ENCODE assay signal across 18 cellular contexts in the genomic region with DNA sequence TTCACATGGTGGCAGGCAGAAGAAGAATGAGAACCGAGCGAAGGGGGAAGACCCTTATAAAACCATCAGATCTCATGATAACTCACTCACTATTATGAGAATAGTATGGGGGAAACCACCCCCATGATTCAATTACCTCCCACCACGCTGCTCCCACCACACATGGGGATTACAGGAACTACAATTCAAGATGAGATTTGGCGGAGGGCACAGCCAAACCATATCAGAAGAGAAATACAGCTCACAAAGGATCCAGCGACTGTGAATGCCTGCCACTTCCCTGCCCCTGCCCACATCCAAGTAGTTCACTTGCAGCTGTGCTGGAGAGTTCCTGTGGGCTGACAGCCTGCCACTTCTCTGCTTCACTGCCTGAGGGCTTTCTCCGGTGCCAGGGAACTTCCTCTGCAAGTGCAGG.
DNase-seq lines count a peak whose midpoint lies in the region; ATAC-seq and TF ChIP-seq lines count a peak whose summit lies in the region.
"Had no signal": no experiment of that assay in that cellular context is flagged by ENCODE, and none has a peak within 500 bp of the region (broad histone marks: within the 10 kb centered on the region; RNA-seq: fewer than 3 reads in every experiment).

No MANE protein-coding gene starts in this region.

- DNase-seq in activated naive CD4-positive, alpha-beta T cell treated with anti-CD3 and anti-CD28 coated beads for 36 hours, result peak; percentile 4
- no peak for DNase-seq in activated naive CD4-positive, alpha-beta T cell treated with anti-CD3 and anti-CD28 coated beads, Interleukin-2, amount 50 U/mL, for 16 hours
- DNase-seq in endothelial cell (ENCODE audit: low spot score) (peak; percentile 8), dermis blood vessel endothelial cell (no peak)
- peak in 1 of 2 donors; percentile 19 for DNase-seq in stimulated activated naive CD8-positive, alpha-beta T cell treated with anti-CD3 and anti-CD28 coated beads, Interleukin-15, amount 100 ng/mL, for 72 hours
- no peak for DNase-seq in stimulated activated effector memory CD8-positive, alpha-beta T cell treated with anti-CD3 and anti-CD28 coated beads, Interleukin-12 subunit alpha, Interleukin-12 subunit beta, amount 100 ng/mL, for 72 hours (ENCODE audit: low spot score in 2 of 2)
- DNase-seq: ACHN; CD4-positive, alpha-beta memory T cell; HFFc6; NCI-H1417; NCI-H1930; NCI-H510A; NCI-H82; Right ventricle myocardium superior had no signal

- intact Hi-C loops in activated naive CD4-positive, alpha-beta T cell treated with anti-CD3 and anti-CD28 coated beads for 36 hours (cut with micrococcal nuclease), result no loop called here

- no peaks in the 10 kb centered on the region for H3K4me1 Mint-ChIP-seq in activated naive CD4-positive, alpha-beta T cell treated with anti-CD3 and anti-CD28 coated beads for 36 hours (ENCODE audit: low read depth)
- peaks cover 11% of the 10 kb centered on the region for H3K4me1 Mint-ChIP-seq in endothelial cell (ENCODE audit: unreplicated experiment)
- no peaks in the 10 kb centered on the region for H3K4me1 Mint-ChIP-seq in stimulated activated naive CD8-positive, alpha-beta T cell treated with anti-CD3 and anti-CD28 coated beads, Interleukin-15, amount 100 ng/mL, for 72 hours
- H3K4me1 Mint-ChIP-seq in stimulated activated effector memory CD8-positive, alpha-beta T cell treated with anti-CD3 and anti-CD28 coated beads, Interleukin-12 subunit alpha, Interleukin-12 subunit beta, amount 100 ng/mL, for 72 hours, result no peaks in the 10 kb centered on the region
- H3K4me1 Mint-ChIP-seq: CD4-positive, alpha-beta memory T cell had no signal

- no peak for TF ChIP-seq CTCF in HEK293 (tag by site-specific recombination; IDR thresholded peaks at IDR 0.05)
- TF ChIP-seq CTCF in endothelial cell (IDR thresholded peaks at IDR 0.05; ENCODE audit: unreplicated experiment), result no peak

- H3K27ac Mint-ChIP-seq in activated naive CD4-positive, alpha-beta T cell treated with anti-CD3 and anti-CD28 coated beads for 36 hours, result no peak overlapping the region
- peak overlapping the region; percentile 76 for H3K27ac Mint-ChIP-seq in endothelial cell (ENCODE audit: unreplicated experiment)
- no peak overlapping the region for H3K27ac Mint-ChIP-seq in stimulated activated naive CD8-positive, alpha-beta T cell treated with anti-CD3 and anti-CD28 coated beads, Interleukin-15, amount 100 ng/mL, for 72 hours
- H3K27ac Mint-ChIP-seq in stimulated activated effector memory CD8-positive, alpha-beta T cell treated with anti-CD3 and anti-CD28 coated beads, Interleukin-12 subunit alpha, Interleukin-12 subunit beta, amount 100 ng/mL, for 72 hours, result no peak overlapping the region
- H3K27ac Mint-ChIP-seq: CD4-positive, alpha-beta memory T cell; HFFc6 had no signal

- H3K4me3 Mint-ChIP-seq in activated naive CD4-positive, alpha-beta T cell treated with anti-CD3 and anti-CD28 coated beads for 36 hours, result no peak overlapping the region
- H3K4me3 Mint-ChIP-seq in endothelial cell (ENCODE audit: unreplicated experiment), result no peak overlapping the region
- no peak overlapping the region for H3K4me3 Mint-ChIP-seq in stimulated activated naive CD8-positive, alpha-beta T cell treated with anti-CD3 and anti-CD28 coated beads, Interleukin-15, amount 100 ng/mL, for 72 hours
- no peak overlapping the region for H3K4me3 Mint-ChIP-seq in stimulated activated effector memory CD8-positive, alpha-beta T cell treated with anti-CD3 and anti-CD28 coated beads, Interleukin-12 subunit alpha, Interleukin-12 subunit beta, amount 100 ng/mL, for 72 hours
- H3K4me3 Mint-ChIP-seq: CD4-positive, alpha-beta memory T cell; HFFc6 had no signal

- H3K27me3 Mint-ChIP-seq in activated naive CD4-positive, alpha-beta T cell treated with anti-CD3 and anti-CD28 coated beads for 36 hours (ENCODE audit: low read depth), result peaks cover 23% of the 10 kb centered on the region
- peaks cover 4% of the 10 kb centered on the region for H3K27me3 Mint-ChIP-seq in endothelial cell (ENCODE audit: unreplicated experiment)
- H3K27me3 Mint-ChIP-seq in stimulated activated naive CD8-positive, alpha-beta T cell treated with anti-CD3 and anti-CD28 coated beads, Interleukin-15, amount 100 ng/mL, for 72 hours, result peaks cover 47% of the 10 kb centered on the region

- no peak overlapping the region for H3K4me3 ChIP-seq in HEK293 (ENCODE audit: low read depth, low read length)

- H3K27ac ChIP-seq in HEK293 (ENCODE audit: extremely low read depth, low read depth, low read length), result no peak overlapping the region

- CTCF ChIA-PET in activated naive CD4-positive, alpha-beta T cell treated with anti-CD3 and anti-CD28 coated beads for 36 hours (lab: Charles Lee), result interaction anchor here (1.0 kb wide), 1 partner anchor 18 kb away, joined by 3 read pairs; no protein-coding TSS in a partner anchor
- CTCF ChIA-PET in HEK293 (lab: Yijun Ruan, JAX), result no interaction called here

- H3K9me3 ChIP-seq in HEK293 (ENCODE audit: control insufficient read depth, insufficient read depth, low read depth, low read length), result no peaks in the 10 kb centered on the region

- H3K9me3 Mint-ChIP-seq in activated naive CD4-positive, alpha-beta T cell treated with anti-CD3 and anti-CD28 coated beads for 36 hours, result peaks cover 2% of the 10 kb centered on the region
- H3K9me3 Mint-ChIP-seq in endothelial cell (ENCODE audit: unreplicated experiment), result no peaks in the 10 kb centered on the region
- H3K9me3 Mint-ChIP-seq in stimulated activated naive CD8-positive, alpha-beta T cell treated with anti-CD3 and anti-CD28 coated beads, Interleukin-15, amount 100 ng/mL, for 72 hours, result no peaks in the 10 kb centered on the region
- H3K9me3 Mint-ChIP-seq in stimulated activated effector memory CD8-positive, alpha-beta T cell treated with anti-CD3 and anti-CD28 coated beads, Interleukin-12 subunit alpha, Interleukin-12 subunit beta, amount 100 ng/mL, for 72 hours, result no peaks in the 10 kb centered on the region
- H3K9me3 Mint-ChIP-seq: HFFc6 had no signal

- H3K4me1 ChIP-seq in HEK293 (ENCODE audit: control insufficient read depth, insufficient read depth, low read length), result no peaks in the 10 kb centered on the region

- H3K36me3 Mint-ChIP-seq in activated naive CD4-positive, alpha-beta T cell treated with anti-CD3 and anti-CD28 coated beads for 36 hours (ENCODE audit: low read depth), result no peaks in the 10 kb centered on the region
- H3K36me3 Mint-ChIP-seq in endothelial cell (ENCODE audit: low read depth, unreplicated experiment), result no peaks in the 10 kb centered on the region
- no peaks in the 10 kb centered on the region for H3K36me3 Mint-ChIP-seq in stimulated activated effector memory CD8-positive, alpha-beta T cell treated with anti-CD3 and anti-CD28 coated beads, Interleukin-12 subunit alpha, Interleukin-12 subunit beta, amount 100 ng/mL, for 72 hours
- H3K36me3 Mint-ChIP-seq: CD4-positive, alpha-beta memory T cell had no signal

- H3K36me3 ChIP-seq in HEK293 (ENCODE audit: control insufficient read depth in 2 of 2, insufficient read depth in 1 of 2, low read length in 2 of 2), result no peaks in the 10 kb centered on the region

- peak; percentile 76 for ATAC-seq in stimulated activated naive CD8-positive, alpha-beta T cell treated with anti-CD3 and anti-CD28 coated beads, Interleukin-15, amount 100 ng/mL, for 72 hours
- ATAC-seq in stimulated activated effector memory CD8-positive, alpha-beta T cell treated with anti-CD3 and anti-CD28 coated beads, Interleukin-12 subunit alpha, Interleukin-12 subunit beta, amount 100 ng/mL, for 72 hours, result no peak
- ATAC-seq in HG03175 (IDR thresholded peaks at IDR 0.05; ENCODE audit: unreplicated experiment), result no peak
- ATAC-seq: HepG2, Panc1 had no signal

- POLR2A ChIA-PET in HEK293 (lab: Yijun Ruan, JAX), result no interaction called here

TF ChIP-seq in HEK293, 187 proteins besides CTCF, POLR2A, EP300 and RAD21 (continues in another document):
- no peak for TF ChIP-seq RBAK (tag by site-specific recombination; IDR thresholded peaks at IDR 0.05)
- TF ChIP-seq FEZF1 (tag by site-specific recombination; IDR thresholded peaks at IDR 0.05), result 0 out of 2 replicates have a peak, but pooled peaks have one; percentile 18
- no peak for TF ChIP-seq SCRT2 (tag by site-specific recombination; IDR thresholded peaks at IDR 0.05)
- TF ChIP-seq, protein P1, sequence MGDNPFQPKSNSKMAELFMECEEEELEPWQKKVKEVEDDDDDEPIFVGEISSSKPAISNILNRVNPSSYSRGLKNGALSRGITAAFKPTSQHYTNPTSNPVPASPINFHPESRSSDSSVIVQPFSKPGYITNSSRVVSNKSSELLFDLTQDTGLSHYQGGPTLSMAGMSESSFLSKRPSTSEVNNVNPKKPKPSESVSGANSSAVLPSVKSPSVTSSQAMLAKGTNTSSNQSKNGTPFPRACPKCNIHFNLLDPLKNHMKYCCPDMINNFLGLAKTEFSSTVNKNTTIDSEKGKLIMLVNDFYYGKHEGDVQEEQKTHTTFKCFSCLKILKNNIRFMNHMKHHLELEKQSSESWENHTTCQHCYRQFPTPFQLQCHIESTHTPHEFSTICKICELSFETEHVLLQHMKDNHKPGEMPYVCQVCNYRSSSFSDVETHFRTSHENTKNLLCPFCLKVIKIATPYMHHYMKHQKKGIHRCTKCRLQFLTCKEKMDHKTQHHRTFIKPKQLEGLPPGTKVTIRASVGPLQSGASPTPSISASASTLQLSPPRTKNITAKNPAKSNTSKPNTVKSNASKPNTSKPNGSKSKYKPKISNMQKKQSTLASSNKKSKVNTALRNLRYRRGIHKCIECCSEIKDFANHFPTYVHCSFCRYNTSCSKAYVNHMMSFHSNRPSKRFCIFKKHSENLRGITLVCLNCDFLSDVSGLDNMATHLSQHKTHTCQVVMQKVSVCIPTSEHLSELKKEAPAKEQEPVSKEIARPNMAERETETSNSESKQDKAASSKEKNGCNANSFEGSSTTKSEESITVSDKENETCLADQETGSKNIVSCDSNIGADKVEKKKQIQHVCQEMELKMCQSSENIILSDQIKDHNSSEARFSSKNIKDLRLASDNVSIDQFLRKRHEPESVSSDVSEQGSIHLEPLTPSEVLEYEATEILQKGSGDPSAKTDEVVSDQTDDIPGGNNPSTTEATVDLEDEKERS (tag by site-specific recombination; IDR thresholded peaks at IDR 0.05), result no peak
- peak; percentile 53 for TF ChIP-seq EGR2 (tag by site-specific recombination; IDR thresholded peaks at IDR 0.05; ENCODE audit: low read depth)
- 0 out of 2 replicates have a peak, but pooled peaks have one; percentile 20 for TF ChIP-seq ZFHX2 (tag by site-specific recombination; conservative IDR thresholded peaks at IDR 0.05)

Comparison
In these comparisons a context has a peak if more than half of its experiments do, and no peak if none do; other contexts are left out.
1. DNase-seq: peak in activated naive CD4-positive, alpha-beta T cell treated with anti-CD3 and anti-CD28 coated beads for 36 hours (single experiment) and endothelial cell (single experiment); none in activated naive CD4-positive, alpha-beta T cell treated with anti-CD3 and anti-CD28 coated beads, Interleukin-2, amount 50 U/mL, for 16 hours (single experiment), stimulated activated effector memory CD8-positive, alpha-beta T cell treated with anti-CD3 and anti-CD28 coated beads, Interleukin-12 subunit alpha, Interleukin-12 subunit beta, amount 100 ng/mL, for 72 hours (0 of 2) and dermis blood vessel endothelial cell (single experiment).